Comparison of ENCODE assay signal across 23 cellular contexts in the genomic region with DNA sequence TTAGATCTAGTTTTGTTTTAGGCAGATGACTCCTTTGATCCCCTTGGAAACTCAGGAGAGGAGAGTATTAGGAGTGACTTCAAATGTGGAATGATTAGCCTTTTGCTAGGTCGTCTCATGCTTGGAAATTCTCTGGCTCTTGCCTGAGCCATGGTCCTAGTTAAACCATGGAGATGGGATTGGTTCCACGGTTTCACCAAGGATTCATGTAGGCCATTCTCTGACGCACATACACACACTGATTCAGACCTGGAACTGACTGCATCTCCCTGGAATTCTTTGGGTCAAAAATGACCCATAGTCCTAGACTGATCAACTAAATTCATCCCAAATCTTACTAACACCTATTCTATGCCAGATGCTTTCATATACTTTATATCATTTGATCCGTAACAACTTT. TPM values are rescaled to one million over a fixed set of nuclear protein-coding genes. Genes with fewer than 3 reads are reported as not detected.
DNase-seq lines count a peak whose midpoint lies in the region; ATAC-seq and TF ChIP-seq lines count a peak whose summit lies in the region.
"Had no signal": no experiment of that assay in that cellular context is flagged by ENCODE, and none has a peak within 500 bp of the region (broad histone marks: within the 10 kb centered on the region; RNA-seq: fewer than 3 reads in every experiment).

No MANE protein-coding gene starts in this region.

- TF ChIP-seq POLR2A in esophagus muscularis mucosa (IDR thresholded peaks at IDR 0.05; ENCODE audit: low read depth) (no peak), testis (IDR thresholded peaks at IDR 0.05) (no peak)

- TF ChIP-seq CTCF in esophagus muscularis mucosa (IDR thresholded peaks at IDR 0.05) (no peak), endodermal cell (conservative IDR thresholded peaks at IDR 0.05) (no peak), testis (IDR thresholded peaks at IDR 0.05) (no peak)

- no peak overlapping the region for H3K9ac ChIP-seq in stomach smooth muscle (ENCODE audit: low read length in 2 of 2)
- no peak overlapping the region for H3K9ac ChIP-seq in endodermal cell (ENCODE audit: extremely low read depth, low read length, poor library complexity, severe bottlenecking)
- H3K9ac ChIP-seq: KMS-11 had no signal

- H3K4me1 ChIP-seq in esophagus muscularis mucosa (peaks cover 3 to 58% (median 52%) of the 10 kb centered on the region in 4 donors), muscle layer of duodenum (ENCODE audit: control insufficient read depth in 1 of 2, insufficient read depth in 2 of 2, low read length in 2 of 2) (peaks cover 9 to 15% of the 10 kb centered on the region in 2 donors), stomach smooth muscle (ENCODE audit: control insufficient read depth, insufficient read depth, low read length) (peaks cover 20% of the 10 kb centered on the region), endodermal cell (ENCODE audit: control insufficient read depth, insufficient read depth, low read length) (no peaks in the 10 kb centered on the region), testis (no peaks in the 10 kb centered on the region)
- H3K4me1 ChIP-seq: Peyer's patch had no signal

- H3K27ac Mint-ChIP-seq in endodermal cell, result no peak overlapping the region
- H3K27ac Mint-ChIP-seq: B cell, H9 had no signal

- TF ChIP-seq EP300 in esophagus muscularis mucosa (IDR thresholded peaks at IDR 0.05), result no peak

- H3K36me3 Mint-ChIP-seq in endodermal cell (ENCODE audit: low read depth), result peaks cover 21% of the 10 kb centered on the region

- peaks cover 0 to 5% (median 0%) of the 10 kb centered on the region in 4 donors for H3K36me3 ChIP-seq in esophagus muscularis mucosa
- no peaks in the 10 kb centered on the region for H3K36me3 ChIP-seq in muscle layer of duodenum (ENCODE audit: control insufficient read depth in 1 of 2, insufficient read depth in 2 of 2, low read length in 2 of 2)
- peaks cover 0 to 2% of the 10 kb centered on the region in 2 donors for H3K36me3 ChIP-seq in stomach smooth muscle (ENCODE audit: control insufficient read depth in 2 of 2, insufficient read depth in 2 of 2, low read length in 2 of 2)
- peaks cover 25% of the 10 kb centered on the region for H3K36me3 ChIP-seq in endodermal cell (ENCODE audit: control insufficient read depth, insufficient read depth, low read length)
- H3K36me3 ChIP-seq in testis (ENCODE audit: low read depth, missing control alignments), result no peaks in the 10 kb centered on the region

- no peaks in the 10 kb centered on the region for H3K27me3 Mint-ChIP-seq in endodermal cell (ENCODE audit: insufficient read depth)
- H3K27me3 Mint-ChIP-seq: B cell had no signal

- H3K4me1 Mint-ChIP-seq in endodermal cell, result peaks cover 9% of the 10 kb centered on the region
- H3K4me1 Mint-ChIP-seq: B cell, CD14-positive monocyte had no signal

- ATAC-seq in GM18517 (IDR thresholded peaks at IDR 0.05; ENCODE audit: unreplicated experiment), result no peak
- ATAC-seq: GM12878, SK-N-SH treated with all-trans-retinoic acid at 6 μM for 48 hours had no signal

- no peak overlapping the region for H3K4me3 Mint-ChIP-seq in endodermal cell
- H3K4me3 Mint-ChIP-seq: B cell, CD14-positive monocyte, H9 had no signal

- H3K4me3 ChIP-seq in esophagus muscularis mucosa, result no peak overlapping the region
- no peak overlapping the region for H3K4me3 ChIP-seq in muscle layer of duodenum (ENCODE audit: low read depth in 1 of 2, low read length in 2 of 2)
- no peak overlapping the region for H3K4me3 ChIP-seq in stomach smooth muscle (ENCODE audit: low read length in 2 of 2)
- no peak overlapping the region for H3K4me3 ChIP-seq in endodermal cell (ENCODE audit: low read length)
- no peak overlapping the region for H3K4me3 ChIP-seq in testis
- H3K4me3 ChIP-seq: GM12878, Peyer's patch had no signal

- H3K27ac ChIP-seq in esophagus muscularis mucosa (replicated peaks in 1 of 4), result peak overlapping the region in 3 of 4 donors; percentile 17 to 87 (median 83)
- H3K27ac ChIP-seq in muscle layer of duodenum (ENCODE audit: low read length), result peak overlapping the region; percentile 79
- H3K27ac ChIP-seq in stomach smooth muscle (ENCODE audit: low read length), result peak overlapping the region; percentile 66
- H3K27ac ChIP-seq in endodermal cell (ENCODE audit: low read depth, low read length), result no peak overlapping the region
- H3K27ac ChIP-seq in testis, result no peak overlapping the region
- H3K27ac ChIP-seq: KMS-11, Peyer's patch had no signal

- H3K9me3 Mint-ChIP-seq in endodermal cell, result no peaks in the 10 kb centered on the region

- intact Hi-C loops in esophagus muscularis mucosa (cut with DNase I) (no loop called here), testis (cut with DNase I; ENCODE audit: low total_unique reads) (no loop called here)

- 89% methylated on average over 4 of the region's 4 CpGs for WGBS in esophagus muscularis mucosa
- 92 to 98% methylated on average over 3 to 4 of the region's 4 CpGs for WGBS in endodermal cell (ENCODE audit: insufficient coverage in 1 of 2, insufficient read length in 1 of 2), 2 experiments
- WGBS in testis, 2 donors, result 85 to 93% methylated on average over 4 of the region's 4 CpGs

- no peaks in the 10 kb centered on the region for H3K9me3 ChIP-seq in esophagus muscularis mucosa
- H3K9me3 ChIP-seq in muscle layer of duodenum (ENCODE audit: control insufficient read depth in 1 of 2, low read length in 2 of 2), result no peaks in the 10 kb centered on the region
- H3K9me3 ChIP-seq in stomach smooth muscle (ENCODE audit: control insufficient read depth in 2 of 2, low read length in 2 of 2), result no peaks in the 10 kb centered on the region
- H3K9me3 ChIP-seq in endodermal cell (ENCODE audit: control insufficient read depth, low read length), result peaks cover 5% of the 10 kb centered on the region
- no peaks in the 10 kb centered on the region for H3K9me3 ChIP-seq in testis
- H3K9me3 ChIP-seq: Peyer's patch had no signal

- no peaks in the 10 kb centered on the region for H3K27me3 ChIP-seq in esophagus muscularis mucosa
- H3K27me3 ChIP-seq in muscle layer of duodenum (ENCODE audit: low read depth, low read length), result no peaks in the 10 kb centered on the region
- H3K27me3 ChIP-seq in stomach smooth muscle (ENCODE audit: control insufficient read depth in 1 of 2, insufficient read depth in 2 of 2, low read length in 2 of 2), result no peaks in the 10 kb centered on the region
- no peaks in the 10 kb centered on the region for H3K27me3 ChIP-seq in endodermal cell (ENCODE audit: control insufficient read depth, insufficient read depth, low read length, poor library complexity, severe bottlenecking)
- no peaks in the 10 kb centered on the region for H3K27me3 ChIP-seq in testis
- H3K27me3 ChIP-seq: Peyer's patch had no signal

- DNase-seq in ELR (ENCODE audit: low read depth), result peak; percentile 22
- no peak for DNase-seq in esophagus muscularis mucosa (ENCODE audit: extremely low spot score)
- DNase-seq in germinal center (ENCODE audit: low spot score), result no peak
- no peak for DNase-seq in endodermal cell
- no peak for DNase-seq in testis
- DNase-seq: ACHN, DMS53, H9, NCI-H1105 treated with DMSO at 0.1 percent for 48 hours, NCI-H1694 treated with DMSO at 0.1 percent for 48 hours, NCI-H2081 treated with DMSO at 0.1 percent for 48 hours, NCI-H2171 treated with DMSO at 0.1 percent for 48 hours, NCI-H524 treated with DMSO at 0.1 percent for 48 hours, NCI-H82, Peyer's patch had no signal

RNA-seq across cellular contexts. Expression of gene POLD3, which starts 56.5 kb away (rescaled TPM):
- total RNA-seq in esophagus muscularis mucosa (10 to 100 TPM in 1 of 4 donors, 1 to 10 TPM in 3; 9.1 to 13.6 (median 9.2) TPM), endodermal cell (10 to 100 TPM; 38.5 to 52.2 TPM), testis (10 to 100 TPM; 25.2 to 32.9 TPM)
- 37.7 TPM for polyA plus RNA-seq in endodermal cell (2013, experiment 1 of 2)
- 31.8 TPM for polyA plus RNA-seq in endodermal cell (2013, experiment 2 of 2)
- 36.3 TPM for polyA plus RNA-seq in testis (ENCODE audit: insufficient read depth, low read depth, low replicate concordance)

Comparison
In these comparisons a context has a peak if more than half of its experiments do, and no peak if none do; other contexts are left out.
1. H3K27ac ChIP-seq: peak in esophagus muscularis mucosa (3 of 4), muscle layer of duodenum (single experiment) and stomach smooth muscle (single experiment); none in endodermal cell (single experiment) and testis (0 of 2).